ENCODE assay signal across 8 cellular contexts in the genomic region with DNA sequence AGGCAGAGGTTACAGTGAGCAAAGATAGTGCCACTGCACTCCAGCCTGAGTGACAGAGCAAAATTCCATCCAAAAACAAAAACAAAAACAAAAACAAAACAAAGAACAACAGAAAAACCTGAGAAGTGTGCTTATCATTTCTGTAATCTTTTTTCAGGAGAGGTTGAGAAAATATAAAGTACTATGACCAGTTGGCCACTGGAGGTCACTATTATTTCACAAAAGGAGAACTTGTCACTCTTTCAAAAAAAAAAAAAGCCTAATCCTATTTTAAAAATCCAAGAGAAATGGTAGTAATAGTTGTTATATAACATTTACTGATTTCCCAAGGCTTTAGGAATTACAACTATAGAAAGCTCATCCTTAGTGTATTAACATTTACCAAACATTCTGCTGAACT. TPM values are rescaled to one million over a fixed set of nuclear protein-coding genes. Genes with fewer than 3 reads are reported as not detected.
A peak's percentile ranks its signal among the peaks of the same experiment; 100 is the strongest.
DNase-seq lines count a peak whose midpoint lies in the region; ATAC-seq and TF ChIP-seq lines count a peak whose summit lies in the region.

No MANE protein-coding gene starts in this region.

- POLR2A ChIA-PET in WTC11 (lab: Charles Lee): no interaction called here

- H3K27me3 ChIP-seq in upper lobe of right lung: no peaks in the 10 kb centered on the region

- H3K27ac Mint-ChIP-seq in CD14-positive monocyte: no peak overlapping the region
- H3K27ac Mint-ChIP-seq in WTC11: no peak overlapping the region

- H3K27ac ChIP-seq in upper lobe of right lung: no peak overlapping the region

- H3K36me3 ChIP-seq in upper lobe of right lung: no peaks in the 10 kb centered on the region

- no peaks in the 10 kb centered on the region for H3K9me3 Mint-ChIP-seq in CD14-positive monocyte
- H3K9me3 Mint-ChIP-seq in WTC11: peaks cover 17% of the 10 kb centered on the region

- TF ChIP-seq CTCF in CD14-positive monocyte (IDR thresholded peaks at IDR 0.05) (peak; percentile 33), upper lobe of right lung (IDR thresholded peaks at IDR 0.05) (peak; percentile 57), WTC11 (IDR thresholded peaks at IDR 0.05) (no peak)

- H3K4me3 ChIP-seq in upper lobe of right lung: no peak overlapping the region

- H3K4me1 ChIP-seq in upper lobe of right lung: no peaks in the 10 kb centered on the region

- in situ Hi-C loops in SK-MEL-5 (cut with HindIII; ENCODE audit: low pct_unique_long_range_greater_than_20kb, low sequenced_read_pairs): no loop called here

- intact Hi-C loops in CD14-positive monocyte (cut with micrococcal nuclease): no loop called here
- intact Hi-C loops in upper lobe of right lung (cut with DNase I): no loop called here

- DNase-seq in CD14-positive monocyte (ENCODE audit: low spot score) (no peak), SK-MEL-5 (ENCODE audit: low read depth, low spot score) (peak; percentile 57), glomerular endothelial cell (ENCODE audit: extremely low read depth, low read depth, low spot score) (peak; percentile 18), upper lobe of right lung (no peak), HPDE6-E6E7 (ENCODE audit: extremely low spot score) (no peak), WTC11 (ENCODE audit: low spot score) (no peak)
- no peak for DNase-seq in activated CD4-positive, alpha-beta T cell treated with anti-CD3 and anti-CD28 coated beads for 4 hours

- H3K4me1 Mint-ChIP-seq in CD14-positive monocyte (no peaks in the 10 kb centered on the region), WTC11 (0 out of 2 replicates have a peak, but pooled peaks cover 3% of the 10 kb centered on the region)

- ATAC-seq in HG02885 (IDR thresholded peaks at IDR 0.05; ENCODE audit: poor library complexity, unreplicated experiment) (peak; percentile 59), upper lobe of right lung (peak; percentile 48), WTC11 (no peak)

- peaks cover 2 to 4% (median 2%) of the 10 kb centered on the region in 3 donors for H3K27me3 Mint-ChIP-seq in CD14-positive monocyte (ENCODE audit: low read depth in 3 of 3)
- H3K27me3 Mint-ChIP-seq in WTC11 (ENCODE audit: low read depth): peaks cover 4% of the 10 kb centered on the region

- no peak overlapping the region for H3K4me3 Mint-ChIP-seq in CD14-positive monocyte
- H3K4me3 Mint-ChIP-seq in WTC11: no peak overlapping the region

- no peaks in the 10 kb centered on the region for H3K36me3 Mint-ChIP-seq in CD14-positive monocyte
- 0 out of 2 replicates have a peak, but pooled peaks cover 4% of the 10 kb centered on the region for H3K36me3 Mint-ChIP-seq in WTC11

- no peaks in the 10 kb centered on the region for H3K9me3 ChIP-seq in upper lobe of right lung

- CTCF ChIA-PET in WTC11 (lab: Charles Lee): no interaction called here

TF ChIP-seq in WTC11, 78 proteins besides CTCF, POLR2A, EP300 and RAD21:
- no peak for TF ChIP-seq GRHL2 (CRISPR knock-in tag; IDR thresholded peaks at IDR 0.05; ENCODE audit: insufficient replicate concordance, severe bottlenecking)
- TF ChIP-seq, protein P1, sequence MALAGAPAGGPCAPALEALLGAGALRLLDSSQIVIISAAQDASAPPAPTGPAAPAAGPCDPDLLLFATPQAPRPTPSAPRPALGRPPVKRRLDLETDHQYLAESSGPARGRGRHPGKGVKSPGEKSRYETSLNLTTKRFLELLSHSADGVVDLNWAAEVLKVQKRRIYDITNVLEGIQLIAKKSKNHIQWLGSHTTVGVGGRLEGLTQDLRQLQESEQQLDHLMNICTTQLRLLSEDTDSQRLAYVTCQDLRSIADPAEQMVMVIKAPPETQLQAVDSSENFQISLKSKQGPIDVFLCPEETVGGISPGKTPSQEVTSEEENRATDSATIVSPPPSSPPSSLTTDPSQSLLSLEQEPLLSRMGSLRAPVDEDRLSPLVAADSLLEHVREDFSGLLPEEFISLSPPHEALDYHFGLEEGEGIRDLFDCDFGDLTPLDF (CRISPR knock-in tag; IDR thresholded peaks at IDR 0.05): no peak

RNA-seq across cellular contexts. Expression of a gene that starts 24.9 kb away (rescaled TPM):
- under 1 TPM in 1 of 2 donors, not detected in 1; 0.21 TPM for polyA plus RNA-seq in CD14-positive monocyte
- total RNA-seq in SK-MEL-5 (2014; rRNA removed; shearing (Covaris generic)): 15.3 and 16.3 TPM in 2 replicates
- polyA plus RNA-seq in SK-MEL-5 (2015; cell fraction: cytosol; rRNA removed): 11.3 and 14.3 TPM in 2 replicates
- 15.0 and 18.4 TPM in 2 replicates for polyA plus RNA-seq in SK-MEL-5 (2015; cell fraction: nucleus; rRNA removed)
- 0.53 and 0.93 TPM in 2 replicates for total RNA-seq in glomerular endothelial cell
- 2.4 TPM for total RNA-seq in upper lobe of right lung
- 5.9 to 7.4 TPM (median 7.0 TPM) in 3 replicates for total RNA-seq in WTC11 (2021)

Comparison
In these comparisons a context has a peak if more than half of its experiments do, and no peak if none do; other contexts are left out.
1. DNase-seq: peak in SK-MEL-5 (single experiment) and glomerular endothelial cell (single experiment); none in CD14-positive monocyte (single experiment), upper lobe of right lung (single experiment), HPDE6-E6E7 (single experiment), WTC11 (single experiment) and activated CD4-positive, alpha-beta T cell treated with anti-CD3 and anti-CD28 coated beads for 4 hours (0 of 2).